Comparison of ENCODE assay signal across 1 cellular context in the genomic region with DNA sequence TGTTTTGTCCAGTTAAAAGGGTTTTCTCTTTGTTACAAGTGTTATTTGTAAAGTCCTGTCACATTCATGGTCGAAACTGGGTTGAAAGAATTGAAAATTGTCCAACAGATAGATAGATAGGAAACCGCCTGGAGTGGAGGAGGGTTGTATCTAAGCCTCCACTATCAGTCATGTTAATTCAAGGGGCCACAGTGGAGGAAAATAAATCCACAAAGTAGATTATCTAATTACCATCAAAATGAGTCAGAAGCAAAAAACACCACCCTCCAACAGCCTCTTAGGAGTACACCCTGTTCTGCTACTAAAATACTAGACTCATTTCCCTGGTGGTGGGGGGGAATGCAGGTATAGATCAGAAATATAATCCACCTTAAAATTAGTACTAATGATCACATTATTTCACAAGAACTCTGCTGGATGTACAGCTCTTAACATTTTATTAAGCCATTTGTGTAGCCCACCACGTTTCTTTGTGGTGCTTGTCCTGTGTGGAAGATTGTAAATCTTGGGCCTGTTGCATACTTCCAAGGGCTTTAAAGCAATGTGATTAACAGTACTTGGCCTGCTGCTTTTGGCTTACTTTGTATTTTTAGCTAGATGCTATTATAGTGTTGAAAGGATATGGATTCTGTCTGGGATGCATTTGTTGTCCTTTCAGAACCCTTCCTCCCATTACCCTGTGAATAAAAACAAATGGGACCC.
TF ChIP-seq lines count a peak whose summit lies in the region.

No MANE protein-coding gene starts in this region.

TF ChIP-seq in SK-N-SH, 30 proteins besides CTCF, POLR2A, EP300 and RAD21 (continued from another document):
- TF ChIP-seq YY1 (IDR thresholded peaks at IDR 0.05; ENCODE audit: low read depth) = no peak
- TF ChIP-seq, protein P1, sequence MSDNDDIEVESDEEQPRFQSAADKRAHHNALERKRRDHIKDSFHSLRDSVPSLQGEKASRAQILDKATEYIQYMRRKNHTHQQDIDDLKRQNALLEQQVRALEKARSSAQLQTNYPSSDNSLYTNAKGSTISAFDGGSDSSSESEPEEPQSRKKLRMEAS (IDR thresholded peaks at IDR 0.05; ENCODE audit: low read depth) = no peak
